In genomic region chr6:53811082-53811481, GRCh38 we compare ENCODE assay signal across 8 cellular contexts. TPM values are rescaled to one million over a fixed set of nuclear protein-coding genes. Genes with fewer than 3 reads are reported as not detected.
DNase-seq lines count a peak whose midpoint lies in the region; ATAC-seq and TF ChIP-seq lines count a peak whose summit lies in the region.

No MANE protein-coding gene starts in this region.

- TF ChIP-seq CTCF in heart right ventricle (IDR thresholded peaks at IDR 0.05), result no peak

- H3K9me3 Mint-ChIP-seq in natural killer cell treated with Interleukin-12 subunit alpha and Interleukin-12 subunit beta and Interleukin-15 and Interleukin-18, amount 100 ng/mL, for 72 hours, result no peaks in the 10 kb centered on the region

- H3K4me3 ChIP-seq in heart right ventricle, result no peak overlapping the region

- peak overlapping the region in 3 of 10 donors; percentile 45 to 51 (median 45) for H3K27ac ChIP-seq in heart right ventricle

- H3K4me1 ChIP-seq in heart right ventricle, result peaks cover 0 to 40% (median 7%) of the 10 kb centered on the region in 9 donors

- no peak overlapping the region for H3K27ac Mint-ChIP-seq in natural killer cell treated with Interleukin-12 subunit alpha and Interleukin-12 subunit beta and Interleukin-15 and Interleukin-18, amount 100 ng/mL, for 72 hours

- ATAC-seq in GM18858 (IDR thresholded peaks at IDR 0.05; ENCODE audit: unreplicated experiment), result peak; percentile 67
- ATAC-seq in HG02623 (IDR thresholded peaks at IDR 0.05; ENCODE audit: unreplicated experiment), result peak; percentile 86
- ATAC-seq in heart right ventricle, result peak; percentile 16 to 79 (median 62)
- ATAC-seq in natural killer cell treated with Interleukin-12 subunit alpha and Interleukin-12 subunit beta and Interleukin-15 and Interleukin-18, amount 100 ng/mL, for 72 hours, result no peak

- H3K36me3 ChIP-seq in heart right ventricle, result no peaks in the 10 kb centered on the region

- H3K27me3 ChIP-seq in heart right ventricle, result no peaks in the 10 kb centered on the region

- H3K9me3 ChIP-seq in heart right ventricle, result no peaks in the 10 kb centered on the region

- DNase-seq in NCI-H2081 (lab: John Stamatoyannopoulos, UW) (peak; percentile 77 to 92), heart right ventricle (no peak), GM19240 (ENCODE audit: insufficient read length, low spot score) (no peak), cortex of kidney (lab: John Stamatoyannopoulos, UW) (no peak)
- DNase-seq in stimulated activated naive CD4-positive, alpha-beta T cell (lab: John Stamatoyannopoulos, UW), result no peak
- DNase-seq in natural killer cell treated with Interleukin-12 subunit alpha and Interleukin-12 subunit beta and Interleukin-15 and Interleukin-18, amount 100 ng/mL, for 72 hours (ENCODE audit: low spot score), result no peak

- H3K4me1 Mint-ChIP-seq in natural killer cell treated with Interleukin-12 subunit alpha and Interleukin-12 subunit beta and Interleukin-15 and Interleukin-18, amount 100 ng/mL, for 72 hours (ENCODE audit: low read depth in 2 of 2), result peaks cover 0 to 8% of the 10 kb centered on the region in 2 donors

- WGBS in heart right ventricle, 2 donors, result 37 to 54% methylated on average over 4 of the region's 4 CpGs

- intact Hi-C loops in heart right ventricle (cut with DNase I), result no loop called here

- no peaks in the 10 kb centered on the region for H3K36me3 Mint-ChIP-seq in natural killer cell treated with Interleukin-12 subunit alpha and Interleukin-12 subunit beta and Interleukin-15 and Interleukin-18, amount 100 ng/mL, for 72 hours

- H3K27me3 Mint-ChIP-seq in natural killer cell treated with Interleukin-12 subunit alpha and Interleukin-12 subunit beta and Interleukin-15 and Interleukin-18, amount 100 ng/mL, for 72 hours, result no peaks in the 10 kb centered on the region

- no peak overlapping the region for H3K4me3 Mint-ChIP-seq in natural killer cell treated with Interleukin-12 subunit alpha and Interleukin-12 subunit beta and Interleukin-15 and Interleukin-18, amount 100 ng/mL, for 72 hours

RNA-seq across cellular contexts. Expression of gene LRRC1, which starts 16.3 kb away (rescaled TPM):
- total RNA-seq in heart right ventricle, result 1 to 10 TPM; 1.2 to 7.0 (median 4.7) TPM
- 1 to 10 TPM; 1.3 to 7.5 TPM for polyA plus RNA-seq in heart right ventricle
- total RNA-seq in natural killer cell treated with Interleukin-12 subunit alpha and Interleukin-12 subunit beta and Interleukin-15 and Interleukin-18, amount 100 ng/mL, for 72 hours, result 1 to 10 TPM in 1 of 2 donors, under 1 TPM in 1; 1.00 to 3.0 TPM

Comparison
In these comparisons a context has a peak if more than half of its experiments do, and no peak if none do; other contexts are left out.
1. ATAC-seq: peak in GM18858 (single experiment), HG02623 (single experiment) and heart right ventricle (8 of 8); none in natural killer cell treated with Interleukin-12 subunit alpha and Interleukin-12 subunit beta and Interleukin-15 and Interleukin-18, amount 100 ng/mL, for 72 hours (0 of 2).
2. DNase-seq: peak in NCI-H2081 (2 of 2); none in heart right ventricle (0 of 2), GM19240 (single experiment), stimulated activated naive CD4-positive, alpha-beta T cell (0 of 6), cortex of kidney (single experiment) and natural killer cell treated with Interleukin-12 subunit alpha and Interleukin-12 subunit beta and Interleukin-15 and Interleukin-18, amount 100 ng/mL, for 72 hours (single experiment).